ENCODE assay signal across 8 cellular contexts in genomic region chr6:33317418-33317667, GRCh38. TPM values are rescaled to one million over a fixed set of nuclear protein-coding genes. Genes with fewer than 3 reads are reported as not detected.
DNase-seq lines count a peak whose midpoint lies in the region; ATAC-seq and TF ChIP-seq lines count a peak whose summit lies in the region.

No MANE protein-coding gene starts in this region.

- DNase-seq in AG08396 (ENCODE audit: low spot score), result peak; percentile 87
- peak; percentile 56 for DNase-seq in HuH-7.5 (ENCODE audit: low spot score)
- no peak for DNase-seq in cardiac fibroblast (ENCODE audit: low read depth in 2 of 2)
- no peak for DNase-seq in right lobe of liver
- no peak for DNase-seq in tibial artery
- DNase-seq in pons (ENCODE audit: low spot score), result no peak
- DNase-seq in ecto neural progenitor cell (ENCODE audit: low spot score), result no peak

- H3K27me3 ChIP-seq in right lobe of liver (no peaks in the 10 kb centered on the region), tibial artery (no peaks in the 10 kb centered on the region)

- ATAC-seq in right lobe of liver (peak in 3 of 4 donors; percentile 0 to 3 (median 1)), GM18867 (IDR thresholded peaks at IDR 0.05; ENCODE audit: unreplicated experiment) (no peak)

- H3K27ac ChIP-seq in right lobe of liver (peak overlapping the region; percentile 60 to 66 (median 63)), tibial artery (peak overlapping the region; percentile 77 to 83)

- TF ChIP-seq CTCF in cardiac fibroblast (IDR thresholded peaks at IDR 0.05; ENCODE audit: low read depth, low read length) (no peak), right lobe of liver (IDR thresholded peaks at IDR 0.05) (no peak), tibial artery (IDR thresholded peaks at IDR 0.05) (no peak)

- WGBS in right lobe of liver (ENCODE audit: insufficient coverage, low coverage, low lambda C conversion rate, missing lambda C conversion rate), result 2% methylated on average over 24 of the region's 27 CpGs

- TF ChIP-seq POLR2A in right lobe of liver (IDR thresholded peaks at IDR 0.05), result no peak

- H3K36me3 ChIP-seq in right lobe of liver (peaks cover 0 to 24% (median 6%) of the 10 kb centered on the region in 4 donors), tibial artery (peaks cover 14 to 40% (median 27%) of the 10 kb centered on the region in 3 donors)

- H3K4me1 ChIP-seq in right lobe of liver (peaks cover 0 to 55% (median 12%) of the 10 kb centered on the region in 4 donors), tibial artery (peaks cover 0 to 68% (median 62%) of the 10 kb centered on the region in 4 donors)

- intact Hi-C loops in right lobe of liver (cut with DNase I), result no loop called here
- intact Hi-C loops in tibial artery (cut with DNase I; ENCODE audit: low total_unique reads), result loop anchor here (10.0 kb wide), 1 partner anchor 107 kb away; the partner anchor contains the start of gene SYNGAP1

- peak overlapping the region; percentile 55 to 63 for H3K4me3 ChIP-seq in cardiac fibroblast (replicated peaks in 1 of 2; ENCODE audit: low read depth in 2 of 2, low read length in 2 of 2)
- peak overlapping the region; percentile 49 to 52 (median 51) for H3K4me3 ChIP-seq in right lobe of liver
- H3K4me3 ChIP-seq in tibial artery, result peak overlapping the region; percentile 54 to 55

- no peaks in the 10 kb centered on the region for H3K9me3 ChIP-seq in right lobe of liver
- H3K9me3 ChIP-seq in tibial artery, result no peaks in the 10 kb centered on the region

RNA-seq across cellular contexts. Expression of gene ZBTB22, which starts 0.2 kb away (rescaled TPM):
- total RNA-seq in right lobe of liver, result 1 to 10 TPM; 2.9 to 6.8 (median 4.9) TPM

RNA-seq across cellular contexts. Expression of gene TAPBP, which starts 3.5 kb away (rescaled TPM):
- total RNA-seq in right lobe of liver, result 100 to 1,000 TPM in 5 of 6 experiments, 10 to 100 TPM in 1; 89.2 to 140 (median 124) TPM

RNA-seq across cellular contexts. Expression of gene DAXX, which starts 5.4 kb away (rescaled TPM):
- 10 to 100 TPM; 11.3 to 28.8 (median 19.5) TPM for total RNA-seq in right lobe of liver

RNA-seq across cellular contexts. Expression of gene RGL2, which starts 18.6 kb away (rescaled TPM):
- 10 to 100 TPM; 15.1 to 30.6 (median 23.3) TPM for total RNA-seq in right lobe of liver

RNA-seq across cellular contexts. Expression of gene PFDN6, which starts 27.9 kb away (rescaled TPM):
- total RNA-seq in right lobe of liver, result 10 to 100 TPM; 23.8 to 35.2 (median 27.5) TPM

Comparison
In these comparisons a context has a peak if more than half of its experiments do, and no peak if none do; other contexts are left out.
1. DNase-seq: peak in AG08396 (single experiment) and HuH-7.5 (single experiment); none in cardiac fibroblast (0 of 2), right lobe of liver (0 of 3), tibial artery (0 of 2), pons (single experiment) and ecto neural progenitor cell (single experiment).
2. Peak in every context shown above with its lines, with median percentiles within 50 percentile points of each other: H3K4me3 ChIP-seq.